ENCODE assay signal across 17 cellular contexts in genomic region chr6:77124604-77125003, GRCh38.
DNase-seq lines count a peak whose midpoint lies in the region; ATAC-seq, FAIRE-seq and TF ChIP-seq lines count a peak whose summit lies in the region.
"Had no signal": no experiment of that assay in that cellular context is flagged by ENCODE, and none has a peak within 500 bp of the region (broad histone marks: within the 10 kb centered on the region; RNA-seq: fewer than 3 reads in every experiment).

No MANE protein-coding gene starts in this region.

- H2AK5ac ChIP-seq in IMR-90 (ENCODE audit: low read depth, low read length), result no peak overlapping the region

- no peak overlapping the region for H3K14ac ChIP-seq in IMR-90 (replicated peaks; ENCODE audit: low read depth, low read length)

- H3K36me3 ChIP-seq in IMR-90 (ENCODE audit: control insufficient read depth, insufficient read depth, low read length) (no peaks in the 10 kb centered on the region), GM12878 (ENCODE audit: control insufficient read depth in 2 of 2, insufficient read depth in 2 of 2, low read length in 1 of 2) (no peaks in the 10 kb centered on the region), HepG2 (replicated peaks in 1 of 2; ENCODE audit: control insufficient read depth in 1 of 2, insufficient read depth in 2 of 2, low read length in 2 of 2) (no peaks in the 10 kb centered on the region), left ventricle myocardium inferior (no peaks in the 10 kb centered on the region)
- H3K36me3 ChIP-seq: lower lobe of right lung, uterus had no signal

- TF ChIP-seq POLR2A in IMR-90 (IDR thresholded peaks at IDR 0.05; ENCODE audit: low read depth, low read length) (no peak), GM12878 (IDR thresholded peaks at IDR 0.05; ENCODE audit: low read depth, low read length) (no peak), HepG2 (IDR thresholded peaks at IDR 0.05; ENCODE audit: insufficient read depth in 1 of 2, low read depth in 2 of 2, low read length in 2 of 2) (no peak)

- H3K4me3 ChIP-seq in IMR-90 (ENCODE audit: insufficient read depth, low read depth, low read length) (no peak overlapping the region), GM12878 (no peak overlapping the region), HepG2 (replicated peaks in 1 of 3; ENCODE audit: insufficient read depth in 1 of 3, low read depth in 2 of 3, low read length in 3 of 3) (no peak overlapping the region), left ventricle myocardium inferior (no peak overlapping the region)
- H3K4me3 ChIP-seq: lower lobe of right lung, uterus had no signal

- H3K27me3 ChIP-seq in IMR-90 (ENCODE audit: control insufficient read depth, insufficient read depth, low read length) (no peaks in the 10 kb centered on the region), GM12878 (replicated peaks in 1 of 2; ENCODE audit: control insufficient read depth in 2 of 2, insufficient read depth in 2 of 2, low read length in 1 of 2) (no peaks in the 10 kb centered on the region), HepG2 (ENCODE audit: control insufficient read depth in 1 of 2, insufficient read depth in 2 of 2, low read length in 2 of 2) (no peaks in the 10 kb centered on the region), left ventricle myocardium inferior (ENCODE audit: low read depth) (no peaks in the 10 kb centered on the region)
- H3K27me3 ChIP-seq: uterus had no signal

- H2AFZ ChIP-seq in IMR-90 (replicated peaks; ENCODE audit: low read length, poor library complexity) (no peak overlapping the region), GM12878 (ENCODE audit: control insufficient read depth, low read depth, low read length) (no peak overlapping the region), HepG2 (ENCODE audit: low read length) (no peak overlapping the region)

- no peaks in the 10 kb centered on the region for H3K79me2 ChIP-seq in GM12878 (ENCODE audit: control insufficient read depth, insufficient read depth, low read length)
- H3K79me2 ChIP-seq in HepG2 (ENCODE audit: insufficient read depth, low read length), result no peaks in the 10 kb centered on the region

- WGBS in IMR-90 (ENCODE audit: extremely low coverage in 2 of 2, insufficient read length in 1 of 2), 2 experiments, result no CpG with 5 or more reads among the region's 1 CpG
- whole genome bisulfite sequencing in GM12878 (ENCODE audit: insufficient coverage, insufficient replicate concordance, low lambda C conversion rate, missing lambda C conversion rate), result 9% methylated on average over 1 of the region's 1 CpG
- 38% methylated on average over 1 of the region's 1 CpG for WGBS in HepG2 (ENCODE audit: low lambda C conversion rate)

- H2BK15ac ChIP-seq in IMR-90 (ENCODE audit: low read depth, low read length), result no peak overlapping the region

- SMC1A ChIA-PET in GM12878 (lab: Charles Lee; ENCODE audit: uncharacterized antibody, unreplicated experiment), result interaction anchor here (1.1 to 1.6 kb wide), 2 partner anchors 16 to 25 kb away, joined by 3 to 4 read pairs; no protein-coding TSS in a partner anchor

- CTCF ChIA-PET in IMR-90 (lab: Yijun Ruan, JAX), result interaction anchor here (0.5 to 1.5 kb wide), 3 partner anchors 9 to 1345 kb away, joined by 3 to 4 read pairs (median 4); no protein-coding TSS in a partner anchor
- CTCF ChIA-PET in GM12878 (lab: Yijun Ruan, JAX), result interaction anchor here (1.0 to 1.6 kb wide), 2 partner anchors 263 to 442 kb away, joined by 3 to 4 read pairs; no protein-coding TSS in a partner anchor
- CTCF ChIA-PET in HepG2 (lab: Yijun Ruan, JAX; ENCODE audit: low intra/inter-chr PET ratio, low total read pairs), result no interaction called here

- no peak overlapping the region for H3K4me2 ChIP-seq in IMR-90 (ENCODE audit: low read depth, low read length)
- H3K4me2 ChIP-seq in GM12878 (ENCODE audit: control insufficient read depth, insufficient read depth), result no peak overlapping the region
- H3K4me2 ChIP-seq in HepG2 (ENCODE audit: low read depth, low read length), result no peak overlapping the region

- H3K79me1 ChIP-seq in IMR-90 (ENCODE audit: low read depth in 1 of 2, low read length in 2 of 2), result no peaks in the 10 kb centered on the region

- H4K8ac ChIP-seq in IMR-90 (ENCODE audit: low read depth in 2 of 2, low read length in 2 of 2), result no peak overlapping the region

- peaks cover 2% of the 10 kb centered on the region; the same call in 1 of the 2 replicates for H3K9me1 ChIP-seq in IMR-90 (ENCODE audit: insufficient read depth, low read length)

- DNase-seq in DMS53 treated with DMSO at 0.1 percent for 48 hours (lab: John Stamatoyannopoulos, UW; ENCODE audit: unreplicated experiment) (peak; percentile 1), IMR-90 (peak; percentile 51), GM12878 (ENCODE audit: low read depth, low spot score) (no peak), HepG2 (ENCODE audit: low spot score) (no peak), GM19239 (ENCODE audit: insufficient read length, low spot score) (no peak), left ventricle myocardium inferior (no peak)
- DNase-seq: activated gamma-delta T cell treated with Interleukin-2 at 50 U/mL for 16 hours, C1 segment of cervical spinal cord, hypothalamus, Karpas-422, lower lobe of right lung, NCI-H2029 treated with DMSO at 0.1 percent for 48 hours, nephron progenitor cell, uterus had no signal

- H3K9ac ChIP-seq in IMR-90 (ENCODE audit: low read depth, low read length) (no peak overlapping the region), GM12878 (ENCODE audit: control insufficient read depth, insufficient read depth, low read length) (no peak overlapping the region), HepG2 (ENCODE audit: insufficient read depth, low read depth, low read length) (no peak overlapping the region)

- H4K91ac ChIP-seq in IMR-90 (ENCODE audit: insufficient read depth, low read depth, low read length), result no peak overlapping the region

- no peak overlapping the region for H3K56ac ChIP-seq in IMR-90 (ENCODE audit: extremely low read depth, insufficient read depth, low read length)

- no peak overlapping the region for H3K18ac ChIP-seq in IMR-90 (ENCODE audit: low read depth, low read length)

- in situ Hi-C loops in IMR-90 (cut with MboI; ENCODE audit: low sequenced_read_pairs) (no loop called here), GM12878 (cut with MboI) (no loop called here), HepG2 (cut with HindIII; ENCODE audit: extremely low pct_ligation_motif_present, low pct_unique_long_range_greater_than_20kb) (no loop called here)

- TF ChIP-seq RAD21 in IMR-90 (IDR thresholded peaks at IDR 0.05; ENCODE audit: low read length) (peak; percentile 39), GM12878 (IDR thresholded peaks at IDR 0.05; ENCODE audit: insufficient read depth, low read depth, low read length) (no peak), HepG2 (CRISPR knock-in tag; IDR thresholded peaks at IDR 0.05) (no peak)

- BruUV-seq in IMR-90 (replicated peaks; lab: Mats Ljungman, UMichigan), result no TSS peak
- no TSS peak for BruUV-seq in GM12878 (replicated peaks; lab: Mats Ljungman, UMichigan)
- no TSS peak for BruUV-seq in HepG2 (replicated peaks; lab: Mats Ljungman, UMichigan)

- RAD21 ChIA-PET in GM12878 (lab: Charles Lee; ENCODE audit: unreplicated experiment), result interaction anchor here (0.8 kb wide), 1 partner anchor 332 kb away, joined by 3 read pairs; no protein-coding TSS in a partner anchor

- intact Hi-C loops in IMR-90 (cut with micrococcal nuclease), result loop anchor here (10.0 kb wide), 1 partner anchor 430 kb away; no protein-coding TSS in a partner anchor
- intact Hi-C loops in GM12878 (cut with micrococcal nuclease; ENCODE audit: unreplicated experiment), result no loop called here
- intact Hi-C loops in HepG2 (cut with micrococcal nuclease; ENCODE audit: unreplicated experiment), result no loop called here
- intact Hi-C loops in left ventricle myocardium inferior (cut with micrococcal nuclease), result no loop called here

- H3K27ac ChIP-seq in IMR-90 (ENCODE audit: insufficient read depth, low read length) (no peak overlapping the region), GM12878 (ENCODE audit: control insufficient read depth, insufficient read depth) (no peak overlapping the region), HepG2 (ENCODE audit: extremely low read length, insufficient read depth, low read length) (no peak overlapping the region), left ventricle myocardium inferior (replicated peaks) (no peak overlapping the region)
- H3K27ac ChIP-seq: lower lobe of right lung, uterus had no signal

- no peak overlapping the region for H2BK5ac ChIP-seq in IMR-90 (ENCODE audit: low read depth, low read length, poor library complexity, severe bottlenecking)

- H3K4ac ChIP-seq in IMR-90 (ENCODE audit: low read depth, low read length), result no peak overlapping the region

- H3K23ac ChIP-seq in IMR-90 (ENCODE audit: low read depth, low read length), result no peak overlapping the region

- FAIRE-seq in GM12878 (lab: Jason Lieb, UNC) (no peak), HepG2 (lab: Jason Lieb, UNC) (no peak), GM19239 (lab: Jason Lieb, UNC) (no peak)
- FAIRE-seq: GM12892 had no signal

- H4K20me1 ChIP-seq in IMR-90 (ENCODE audit: insufficient read depth, low read length) (no peaks in the 10 kb centered on the region), GM12878 (ENCODE audit: control insufficient read depth, insufficient read depth) (no peaks in the 10 kb centered on the region), HepG2 (ENCODE audit: insufficient read depth, low read length) (no peaks in the 10 kb centered on the region)

- dilution Hi-C loops in IMR-90 (cut with HindIII; ENCODE audit: low sequenced_read_pairs, unreplicated experiment), result no loop called here

- POLR2A ChIA-PET in IMR-90 (lab: Charles Lee; ENCODE audit: unreplicated experiment) (no interaction called here), GM12878 (lab: Charles Lee) (interaction anchor here (0.5 to 0.6 kb wide), 2 partner anchors 51 to 58 kb away, joined by 3 to 4 read pairs; no protein-coding TSS in a partner anchor), HepG2 (lab: Yijun Ruan, JAX) (no interaction called here)

- ATAC-seq in IMR-90 (ENCODE audit: low read depth) (peak; percentile 63), GM12878 (peak; percentile 58), HepG2 (peak; percentile 31; the same call in 1 of the 3 replicates), GM19035 (IDR thresholded peaks at IDR 0.05; ENCODE audit: unreplicated experiment) (no peak), HG03469 (IDR thresholded peaks at IDR 0.05; ENCODE audit: unreplicated experiment) (no peak)
- ATAC-seq: lower lobe of right lung had no signal

- H3K9me3 ChIP-seq in IMR-90 (ENCODE audit: control insufficient read depth, insufficient read depth, low read length) (no peaks in the 10 kb centered on the region), GM12878 (replicated peaks; ENCODE audit: control insufficient read depth, insufficient read depth, low read length) (no peaks in the 10 kb centered on the region), HepG2 (ENCODE audit: low read length) (peaks cover 20% of the 10 kb centered on the region), left ventricle myocardium inferior (replicated peaks) (peaks cover 40% of the 10 kb centered on the region)
- H3K9me3 ChIP-seq: lower lobe of right lung, uterus had no signal

- H2AK9ac ChIP-seq in IMR-90 (replicated peaks; ENCODE audit: low read depth, low read length, poor library complexity), result no peak overlapping the region

- no peak overlapping the region for H2BK20ac ChIP-seq in IMR-90 (ENCODE audit: low read depth, low read length)

- TF ChIP-seq CTCF in IMR-90 (conservative IDR thresholded peaks at IDR 0.05; ENCODE audit: low read depth, low read length) (peak; percentile 32), GM12878 (IDR thresholded peaks at IDR 0.05 in 2 of 3, conservative IDR thresholded peaks at IDR 0.05 in 1 of 3; ENCODE audit: control insufficient read depth in 2 of 3, extremely low read depth in 1 of 3, insufficient read depth in 1 of 3, low read depth in 3 of 3, low read length in 3 of 3) (peak in 1 of 3 experiments; percentile 6; a peak in 1 of 6 replicates), HepG2 (CRISPR knock-in tag; IDR thresholded peaks at IDR 0.05) (no peak), left ventricle myocardium inferior (IDR thresholded peaks at IDR 0.05; ENCODE audit: borderline replicate concordance) (no peak)

- H4K5ac ChIP-seq in IMR-90 (ENCODE audit: low read depth, low read length), result no peak overlapping the region

- H3K4me1 ChIP-seq in IMR-90 (ENCODE audit: control insufficient read depth, insufficient read depth, low read length), result no peaks in the 10 kb centered on the region
- no peaks in the 10 kb centered on the region for H3K4me1 ChIP-seq in GM12878 (ENCODE audit: control insufficient read depth, insufficient read depth, low read length)
- H3K4me1 ChIP-seq in HepG2 (ENCODE audit: insufficient read depth, low read length), result no peaks in the 10 kb centered on the region
- no peaks in the 10 kb centered on the region for H3K4me1 ChIP-seq in left ventricle myocardium inferior
- H3K4me1 ChIP-seq: lower lobe of right lung, uterus had no signal

- no peak overlapping the region for H2BK120ac ChIP-seq in IMR-90 (ENCODE audit: low read depth, low read length)

- TF ChIP-seq EP300 in GM12878 (IDR thresholded peaks at IDR 0.05; ENCODE audit: borderline replicate concordance in 1 of 2, control insufficient read depth in 1 of 2, low read depth in 2 of 2, low read length in 2 of 2), result no peak
- TF ChIP-seq EP300 in HepG2 (IDR thresholded peaks at IDR 0.05; ENCODE audit: low read depth in 2 of 2, low read length in 2 of 2), result no peak
- no peak for TF ChIP-seq EP300 in HepG2 (CRISPR knock-in tag; IDR thresholded peaks at IDR 0.05; ENCODE audit: borderline replicate concordance)

Comparison
In these comparisons a context has a peak if more than half of its experiments do, and no peak if none do; other contexts are left out.
1. DNase-seq: peak in DMS53 treated with DMSO at 0.1 percent for 48 hours (single experiment) and IMR-90 (single experiment); none in GM12878 (single experiment), HepG2 (single experiment), GM19239 (single experiment) and left ventricle myocardium inferior (single experiment).
2. ATAC-seq: peak in IMR-90 (single experiment), GM12878 (single experiment) and HepG2 (single experiment); none in GM19035 (single experiment) and HG03469 (single experiment).